In genomic region chr7:124782335-124782734, GRCh38 we compare ENCODE assay signal across 22 cellular contexts. TPM values are rescaled to one million over a fixed set of nuclear protein-coding genes. Genes with fewer than 3 reads are reported as not detected.
"Had no signal": no experiment of that assay in that cellular context is flagged by ENCODE, and none has a peak within 500 bp of the region (broad histone marks: within the 10 kb centered on the region; RNA-seq: fewer than 3 reads in every experiment).

No MANE protein-coding gene starts in this region.

- H3K36me3 ChIP-seq: colonic mucosa, heart right ventricle, left ventricle myocardium inferior, lower lobe of right lung, right atrium auricular region, sigmoid colon had no signal

- H3K27me3 Mint-ChIP-seq: type B pancreatic cell had no signal

- H3K4me1 ChIP-seq: colonic mucosa, heart right ventricle, left ventricle myocardium inferior, lower lobe of right lung, right atrium auricular region, sigmoid colon had no signal

- H3K27ac ChIP-seq: colonic mucosa, heart right ventricle, left ventricle myocardium inferior, lower lobe of right lung, right atrium auricular region, sigmoid colon, skin epidermis had no signal

- DNase-seq: colonic mucosa; dermis blood vessel endothelial cell; endodermal cell; heart right ventricle; hypothalamus; immature natural killer cell; kidney; left cardiac atrium; left ventricle myocardium inferior; lower lobe of right lung; naive B cell; nephron progenitor cell; sigmoid colon; stimulated activated CD4-positive, alpha-beta T cell treated with anti-CD3 and anti-CD28 coated beads, Interleukin-2, amount 100 ng/mL, for 24 hours; stimulated activated CD4-positive, alpha-beta T cell treated with anti-CD3 and anti-CD28 coated beads, Interleukin-4, amount 100 ng/mL, for 4 hours; stimulated activated naive CD4-positive, alpha-beta T cell had no signal

- H3K4me1 Mint-ChIP-seq: immature natural killer cell, memory B cell, naive B cell had no signal

- H3K4me3 Mint-ChIP-seq: endodermal cell, immature natural killer cell, memory B cell, naive B cell, nephron progenitor cell, type B pancreatic cell had no signal

- H3K4me3 ChIP-seq: colonic mucosa, heart right ventricle, left ventricle myocardium inferior, lower lobe of right lung, right atrium auricular region, sigmoid colon, skin epidermis had no signal

- ATAC-seq: heart right ventricle, left cardiac atrium had no signal

- H3K27ac Mint-ChIP-seq: endodermal cell, immature natural killer cell, memory B cell, naive B cell had no signal

- H3K27me3 ChIP-seq: colonic mucosa, right atrium auricular region, sigmoid colon had no signal

- FAIRE-seq: frontal cortex, kidney, urothelium cell line had no signal

- H3K9me3 Mint-ChIP-seq: endodermal cell, memory B cell, nephron progenitor cell, type B pancreatic cell had no signal

- H3K9me3 ChIP-seq: colonic mucosa, heart right ventricle, left ventricle myocardium inferior, lower lobe of right lung, right atrium auricular region, sigmoid colon had no signal

- H3K36me3 Mint-ChIP-seq: immature natural killer cell, memory B cell, naive B cell, type B pancreatic cell had no signal

RNA-seq across cellular contexts. Expression of gene GPR37, which starts 16.7 kb away (rescaled TPM):
- total RNA-seq: left ventricle myocardium inferior had no signal
- polyA plus RNA-seq: immature natural killer cell had no signal
